1 cellular context compared by ENCODE assay signal in the genomic region with DNA sequence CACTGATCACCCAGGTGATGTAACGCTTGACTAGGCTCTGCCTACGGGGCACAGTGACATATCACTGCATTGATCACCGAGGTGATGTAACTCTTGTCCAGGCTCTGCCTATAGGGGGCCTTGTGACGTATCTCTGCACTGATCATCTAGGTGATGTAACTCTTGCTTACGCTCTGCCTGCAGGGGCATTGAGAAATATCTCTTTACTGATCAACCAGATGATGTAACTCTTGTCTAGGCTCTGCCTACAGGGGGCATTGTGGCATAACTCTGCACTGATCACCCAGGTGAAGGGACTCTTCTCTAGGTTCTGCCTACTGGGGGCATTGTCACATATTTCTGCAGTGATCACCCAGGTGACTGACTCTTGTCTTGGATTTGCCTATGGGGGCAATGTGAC.
TF ChIP-seq lines count a peak whose summit lies in the region.
"Not testable (repeated sequence)": the region's sequence is repeated elsewhere in the genome, so short reads cannot be mapped to it uniquely, and the experiment has no call there.

No MANE protein-coding gene starts in this region.

TF ChIP-seq in HepG2, 621 proteins besides CTCF, POLR2A, EP300 and RAD21 (continued from another document):
- not testable (repeated sequence) for TF ChIP-seq GABPA (IDR thresholded peaks at IDR 0.05; ENCODE audit: low read depth, low read length); FOXP1 (IDR thresholded peaks at IDR 0.05); CREM (CRISPR knock-in tag; IDR thresholded peaks at IDR 0.05); SOX6 (IDR thresholded peaks at IDR 0.05)
- TF ChIP-seq GABPA (CRISPR knock-in tag; IDR thresholded peaks at IDR 0.05; ENCODE audit: low read depth): 0 out of 2 replicates have a peak, but pooled peaks have one; percentile 7
- TF ChIP-seq STAG1 (CRISPR knock-in tag; IDR thresholded peaks at IDR 0.05): peak; percentile 59
- peak; percentile 57; the same call in 1 of the 2 replicates for TF ChIP-seq TEF (CRISPR knock-in tag; IDR thresholded peaks at IDR 0.05)
- peak; percentile 73 for TF ChIP-seq TBL1XR1 (IDR thresholded peaks at IDR 0.05; ENCODE audit: borderline replicate concordance, low read length, partially characterized antibody)
- TF ChIP-seq, protein P1, sequence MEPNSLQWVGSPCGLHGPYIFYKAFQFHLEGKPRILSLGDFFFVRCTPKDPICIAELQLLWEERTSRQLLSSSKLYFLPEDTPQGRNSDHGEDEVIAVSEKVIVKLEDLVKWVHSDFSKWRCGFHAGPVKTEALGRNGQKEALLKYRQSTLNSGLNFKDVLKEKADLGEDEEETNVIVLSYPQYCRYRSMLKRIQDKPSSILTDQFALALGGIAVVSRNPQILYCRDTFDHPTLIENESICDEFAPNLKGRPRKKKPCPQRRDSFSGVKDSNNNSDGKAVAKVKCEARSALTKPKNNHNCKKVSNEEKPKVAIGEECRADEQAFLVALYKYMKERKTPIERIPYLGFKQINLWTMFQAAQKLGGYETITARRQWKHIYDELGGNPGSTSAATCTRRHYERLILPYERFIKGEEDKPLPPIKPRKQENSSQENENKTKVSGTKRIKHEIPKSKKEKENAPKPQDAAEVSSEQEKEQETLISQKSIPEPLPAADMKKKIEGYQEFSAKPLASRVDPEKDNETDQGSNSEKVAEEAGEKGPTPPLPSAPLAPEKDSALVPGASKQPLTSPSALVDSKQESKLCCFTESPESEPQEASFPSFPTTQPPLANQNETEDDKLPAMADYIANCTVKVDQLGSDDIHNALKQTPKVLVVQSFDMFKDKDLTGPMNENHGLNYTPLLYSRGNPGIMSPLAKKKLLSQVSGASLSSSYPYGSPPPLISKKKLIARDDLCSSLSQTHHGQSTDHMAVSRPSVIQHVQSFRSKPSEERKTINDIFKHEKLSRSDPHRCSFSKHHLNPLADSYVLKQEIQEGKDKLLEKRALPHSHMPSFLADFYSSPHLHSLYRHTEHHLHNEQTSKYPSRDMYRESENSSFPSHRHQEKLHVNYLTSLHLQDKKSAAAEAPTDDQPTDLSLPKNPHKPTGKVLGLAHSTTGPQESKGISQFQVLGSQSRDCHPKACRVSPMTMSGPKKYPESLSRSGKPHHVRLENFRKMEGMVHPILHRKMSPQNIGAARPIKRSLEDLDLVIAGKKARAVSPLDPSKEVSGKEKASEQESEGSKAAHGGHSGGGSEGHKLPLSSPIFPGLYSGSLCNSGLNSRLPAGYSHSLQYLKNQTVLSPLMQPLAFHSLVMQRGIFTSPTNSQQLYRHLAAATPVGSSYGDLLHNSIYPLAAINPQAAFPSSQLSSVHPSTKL (CRISPR knock-in tag; IDR thresholded peaks at IDR 0.05): peak; percentile 54
- TF ChIP-seq, protein P2, sequence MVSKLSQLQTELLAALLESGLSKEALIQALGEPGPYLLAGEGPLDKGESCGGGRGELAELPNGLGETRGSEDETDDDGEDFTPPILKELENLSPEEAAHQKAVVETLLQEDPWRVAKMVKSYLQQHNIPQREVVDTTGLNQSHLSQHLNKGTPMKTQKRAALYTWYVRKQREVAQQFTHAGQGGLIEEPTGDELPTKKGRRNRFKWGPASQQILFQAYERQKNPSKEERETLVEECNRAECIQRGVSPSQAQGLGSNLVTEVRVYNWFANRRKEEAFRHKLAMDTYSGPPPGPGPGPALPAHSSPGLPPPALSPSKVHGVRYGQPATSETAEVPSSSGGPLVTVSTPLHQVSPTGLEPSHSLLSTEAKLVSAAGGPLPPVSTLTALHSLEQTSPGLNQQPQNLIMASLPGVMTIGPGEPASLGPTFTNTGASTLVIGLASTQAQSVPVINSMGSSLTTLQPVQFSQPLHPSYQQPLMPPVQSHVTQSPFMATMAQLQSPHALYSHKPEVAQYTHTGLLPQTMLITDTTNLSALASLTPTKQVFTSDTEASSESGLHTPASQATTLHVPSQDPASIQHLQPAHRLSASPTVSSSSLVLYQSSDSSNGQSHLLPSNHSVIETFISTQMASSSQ (IDR thresholded peaks at IDR 0.05; ENCODE audit: low read depth): peak; percentile 34; the same call in 1 of the 2 replicates
- TF ChIP-seq, protein P2 (CRISPR knock-in tag; IDR thresholded peaks at IDR 0.05; ENCODE audit: borderline replicate concordance): 0 out of 2 replicates have a peak, but pooled peaks have one; percentile 24
- TF ChIP-seq ZBTB7B (CRISPR knock-in tag; IDR thresholded peaks at IDR 0.05): 0 out of 2 replicates have a peak, but pooled peaks have one; percentile 46
- TF ChIP-seq MEF2D (CRISPR knock-in tag; IDR thresholded peaks at IDR 0.05): 0 out of 2 replicates have a peak, but pooled peaks have one; percentile 20
- TF ChIP-seq ZNF574 (CRISPR knock-in tag; IDR thresholded peaks at IDR 0.05): 0 out of 2 replicates have a peak, but pooled peaks have one; percentile 18
- TF ChIP-seq CEBPB (IDR thresholded peaks at IDR 0.05; ENCODE audit: borderline replicate concordance, low read depth, low read length): peak; percentile 80
- peak; percentile 47; the same call in 1 of the 2 replicates for TF ChIP-seq FOXP1 (CRISPR knock-in tag; IDR thresholded peaks at IDR 0.05)
- TF ChIP-seq, protein P3, sequence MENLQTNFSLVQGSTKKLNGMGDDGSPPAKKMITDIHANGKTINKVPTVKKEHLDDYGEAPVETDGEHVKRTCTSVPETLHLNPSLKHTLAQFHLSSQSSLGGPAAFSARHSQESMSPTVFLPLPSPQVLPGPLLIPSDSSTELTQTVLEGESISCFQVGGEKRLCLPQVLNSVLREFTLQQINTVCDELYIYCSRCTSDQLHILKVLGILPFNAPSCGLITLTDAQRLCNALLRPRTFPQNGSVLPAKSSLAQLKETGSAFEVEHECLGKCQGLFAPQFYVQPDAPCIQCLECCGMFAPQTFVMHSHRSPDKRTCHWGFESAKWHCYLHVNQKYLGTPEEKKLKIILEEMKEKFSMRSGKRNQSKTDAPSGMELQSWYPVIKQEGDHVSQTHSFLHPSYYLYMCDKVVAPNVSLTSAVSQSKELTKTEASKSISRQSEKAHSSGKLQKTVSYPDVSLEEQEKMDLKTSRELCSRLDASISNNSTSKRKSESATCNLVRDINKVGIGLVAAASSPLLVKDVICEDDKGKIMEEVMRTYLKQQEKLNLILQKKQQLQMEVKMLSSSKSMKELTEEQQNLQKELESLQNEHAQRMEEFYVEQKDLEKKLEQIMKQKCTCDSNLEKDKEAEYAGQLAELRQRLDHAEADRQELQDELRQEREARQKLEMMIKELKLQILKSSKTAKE (CRISPR knock-in tag; IDR thresholded peaks at IDR 0.05; ENCODE audit: borderline replicate concordance): peak; percentile 39; the same call in 1 of the 2 replicates
- TF ChIP-seq GATAD2A (CRISPR knock-in tag; IDR thresholded peaks at IDR 0.05): peak; percentile 37; the same call in 1 of the 2 replicates
- peak; percentile 14; the same call in 1 of the 2 replicates for TF ChIP-seq HOMEZ (CRISPR knock-in tag; IDR thresholded peaks at IDR 0.05; ENCODE audit: low read depth)
- peak; percentile 77 for TF ChIP-seq HOXA3 (CRISPR knock-in tag; IDR thresholded peaks at IDR 0.05)
- TF ChIP-seq SAP130 (CRISPR knock-in tag; IDR thresholded peaks at IDR 0.05; ENCODE audit: low read depth): peak; percentile 36; the same call in 1 of the 2 replicates
- TF ChIP-seq, protein P4, sequence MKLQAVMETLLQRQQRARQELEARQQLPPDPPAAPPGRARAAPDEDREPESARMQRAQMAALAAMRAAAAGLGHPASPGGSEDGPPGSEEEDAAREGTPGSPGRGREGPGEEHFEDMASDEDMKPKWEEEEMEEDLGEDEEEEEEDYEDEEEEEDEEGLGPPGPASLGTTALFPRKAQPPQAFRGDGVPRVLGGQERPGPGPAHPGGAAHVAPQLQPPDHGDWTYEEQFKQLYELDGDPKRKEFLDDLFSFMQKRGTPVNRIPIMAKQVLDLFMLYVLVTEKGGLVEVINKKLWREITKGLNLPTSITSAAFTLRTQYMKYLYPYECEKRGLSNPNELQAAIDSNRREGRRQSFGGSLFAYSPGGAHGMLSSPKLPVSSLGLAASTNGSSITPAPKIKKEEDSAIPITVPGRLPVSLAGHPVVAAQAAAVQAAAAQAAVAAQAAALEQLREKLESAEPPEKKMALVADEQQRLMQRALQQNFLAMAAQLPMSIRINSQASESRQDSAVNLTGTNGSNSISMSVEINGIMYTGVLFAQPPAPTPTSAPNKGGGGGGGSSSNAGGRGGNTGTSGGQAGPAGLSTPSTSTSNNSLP (IDR thresholded peaks at IDR 0.05; ENCODE audit: low read depth, low read length): 0 out of 2 replicates have a peak, but pooled peaks have one; percentile 48
- peak; percentile 55; the same call in 1 of the 2 replicates for TF ChIP-seq BCL6 (CRISPR knock-in tag; IDR thresholded peaks at IDR 0.05)
- 0 out of 2 replicates have a peak, but pooled peaks have one; percentile 48 for TF ChIP-seq ZNF614 (CRISPR knock-in tag; IDR thresholded peaks at IDR 0.05; ENCODE audit: borderline replicate concordance)
- TF ChIP-seq RARA (CRISPR knock-in tag; IDR thresholded peaks at IDR 0.05): peak; percentile 86
- peak; percentile 63 for TF ChIP-seq CREM (IDR thresholded peaks at IDR 0.05)
- TF ChIP-seq PATZ1 (CRISPR knock-in tag; IDR thresholded peaks at IDR 0.05): 0 out of 2 replicates have a peak, but pooled peaks have one; percentile 17
- peak; percentile 47; the same call in 1 of the 2 replicates for TF ChIP-seq ELF3 (CRISPR knock-in tag; IDR thresholded peaks at IDR 0.05)
- TF ChIP-seq SOX6 (CRISPR knock-in tag; IDR thresholded peaks at IDR 0.05): peak; percentile 52
- peak; percentile 77; the same call in 1 of the 2 replicates for TF ChIP-seq FOXK1 (CRISPR knock-in tag; IDR thresholded peaks at IDR 0.05; ENCODE audit: borderline replicate concordance, low read depth)
- TF ChIP-seq ZNF232 (CRISPR knock-in tag; IDR thresholded peaks at IDR 0.05; ENCODE audit: borderline replicate concordance): peak; percentile 51; the same call in 1 of the 2 replicates
- TF ChIP-seq ERF (CRISPR knock-in tag; IDR thresholded peaks at IDR 0.05): 0 out of 2 replicates have a peak, but pooled peaks have one; percentile 31
- peak; percentile 42; the same call in 1 of the 2 replicates for TF ChIP-seq SOX5 (CRISPR knock-in tag; IDR thresholded peaks at IDR 0.05; ENCODE audit: borderline replicate concordance)
- TF ChIP-seq KLF16 (CRISPR knock-in tag; IDR thresholded peaks at IDR 0.05): peak in 1 of 2 experiments; percentile 32; a peak in 1 of 4 replicates
